In genomic region chr17:62987136-62987535, GRCh38 we compare ENCODE assay signal across 1 cellular context.
TF ChIP-seq lines count a peak whose summit lies in the region.

No MANE protein-coding gene starts in this region.

TF ChIP-seq in IMR-90, 13 proteins besides CTCF, POLR2A, EP300 and RAD21:
- TF ChIP-seq RCOR1 (IDR thresholded peaks at IDR 0.05; ENCODE audit: insufficient replicate concordance, low read length): no peak
- TF ChIP-seq MXI1 (IDR thresholded peaks at IDR 0.05; ENCODE audit: borderline replicate concordance, low read depth, low read length): no peak
- no peak for TF ChIP-seq MAZ (IDR thresholded peaks at IDR 0.05; ENCODE audit: borderline replicate concordance, low read depth, low read length)
- no peak for TF ChIP-seq USF2 (IDR thresholded peaks at IDR 0.05; ENCODE audit: low read depth, low read length)
- no peak for TF ChIP-seq MAFK (IDR thresholded peaks at IDR 0.05; ENCODE audit: low read depth, low read length)
- TF ChIP-seq FOS (IDR thresholded peaks at IDR 0.05; ENCODE audit: low read depth, low read length): no peak
- no peak for TF ChIP-seq SMC3 (IDR thresholded peaks at IDR 0.05; ENCODE audit: low read depth, low read length)
- no peak for TF ChIP-seq CHD1 (IDR thresholded peaks at IDR 0.05; ENCODE audit: low read depth, low read length)
- no peak for TF ChIP-seq NFE2L2 (IDR thresholded peaks at IDR 0.05; ENCODE audit: low read depth, low read length)
- no peak for TF ChIP-seq CEBPB (IDR thresholded peaks at IDR 0.05; ENCODE audit: low read depth, low read length)
- no peak for TF ChIP-seq RFX5 (IDR thresholded peaks at IDR 0.05; ENCODE audit: low read depth, low read length)
- TF ChIP-seq BHLHE40 (IDR thresholded peaks at IDR 0.05; ENCODE audit: low read depth, low read length): no peak
- no peak for TF ChIP-seq ELK1 (IDR thresholded peaks at IDR 0.05; ENCODE audit: borderline replicate concordance, low read depth, low read length)
